Comparison of ENCODE assay signal across 9 cellular contexts in genomic region chr18:47758000-47758399, GRCh38.
DNase-seq lines count a peak whose midpoint lies in the region; ATAC-seq, FAIRE-seq and TF ChIP-seq lines count a peak whose summit lies in the region.
"Had no signal": no experiment of that assay in that cellular context is flagged by ENCODE, and none has a peak within 500 bp of the region (broad histone marks: within the 10 kb centered on the region; RNA-seq: fewer than 3 reads in every experiment).

No MANE protein-coding gene starts in this region.

- H3K9me3 ChIP-seq in A673 (ENCODE audit: low read depth, low read length, poor library complexity, severe bottlenecking) = peaks cover 3% of the 10 kb centered on the region
- H3K9me3 ChIP-seq in DND-41 (ENCODE audit: insufficient read depth, low read length, severe bottlenecking) = peaks cover 6% of the 10 kb centered on the region
- peaks cover 3% of the 10 kb centered on the region; the same call in 1 of the 2 replicates for H3K9me3 ChIP-seq in OCI-LY3 (ENCODE audit: insufficient read depth, low read length)

- H3K27ac ChIP-seq in A673 (ENCODE audit: low read depth, low read length, poor library complexity, severe bottlenecking) (no peak overlapping the region), DND-41 (ENCODE audit: low read length) (no peak overlapping the region), OCI-LY3 (ENCODE audit: low read length) (no peak overlapping the region)

- no peaks in the 10 kb centered on the region for H3K4me1 ChIP-seq in A673 (ENCODE audit: insufficient read depth, low read length, poor library complexity, severe bottlenecking)
- no peaks in the 10 kb centered on the region for H3K4me1 ChIP-seq in DND-41 (ENCODE audit: insufficient read depth, low read length)
- H3K4me1 ChIP-seq in OCI-LY3 (ENCODE audit: low read length) = no peaks in the 10 kb centered on the region

- H3K4me3 ChIP-seq in A673 (ENCODE audit: low read depth, low read length, poor library complexity, severe bottlenecking) = no peak overlapping the region
- H3K4me3 ChIP-seq in DND-41 (ENCODE audit: low read depth in 1 of 2, low read length in 2 of 2) = no peak overlapping the region
- H3K4me3 ChIP-seq in OCI-LY3 (ENCODE audit: low read length) = no peak overlapping the region
- H3K4me3 ChIP-seq in epithelial cell of proximal tubule (ENCODE audit: low read depth, low read length) = no peak overlapping the region

- H4K20me1 ChIP-seq in DND-41 (ENCODE audit: insufficient read depth, low read length) (0 out of 2 replicates have a peak, but pooled peaks cover 5% of the 10 kb centered on the region), OCI-LY3 (ENCODE audit: insufficient read depth, low read length) (no peaks in the 10 kb centered on the region)

- H3K36me3 ChIP-seq in A673 (ENCODE audit: insufficient read depth, low read length, poor library complexity, severe bottlenecking) = no peaks in the 10 kb centered on the region
- no peaks in the 10 kb centered on the region for H3K36me3 ChIP-seq in DND-41 (ENCODE audit: insufficient read depth, low read length)
- no peaks in the 10 kb centered on the region for H3K36me3 ChIP-seq in OCI-LY3 (replicated peaks; ENCODE audit: low read depth, low read length)

- TF ChIP-seq CTCF in A673 (conservative IDR thresholded peaks at IDR 0.05; ENCODE audit: low read depth, low read length) (peak; percentile 55), DND-41 (IDR thresholded peaks at IDR 0.05; ENCODE audit: borderline replicate concordance, extremely low read depth, low read length, poor library complexity, severe bottlenecking) (peak; percentile 54), OCI-LY3 (IDR thresholded peaks at IDR 0.05; ENCODE audit: low read depth, low read length) (peak; percentile 70), epithelial cell of proximal tubule (conservative IDR thresholded peaks at IDR 0.05; ENCODE audit: low read depth, low read length) (peak; percentile 48)

- H3K27me3 ChIP-seq in A673 (replicated peaks; ENCODE audit: insufficient read depth, low read depth, low read length, poor library complexity) (peaks cover 3% of the 10 kb centered on the region), DND-41 (ENCODE audit: insufficient read depth, low read length, poor library complexity) (no peaks in the 10 kb centered on the region), OCI-LY3 (ENCODE audit: low read depth, low read length) (peaks cover 19% of the 10 kb centered on the region)

- H3K4me2 ChIP-seq in DND-41 (ENCODE audit: insufficient read depth, low read length) (no peak overlapping the region), OCI-LY3 (ENCODE audit: low read length) (no peak overlapping the region)

- intact Hi-C loops in A673 (cut with micrococcal nuclease; ENCODE audit: unreplicated experiment) = loop anchor here (10.0 kb wide), 1 partner anchor 473 kb away; no protein-coding TSS in a partner anchor

- H2AFZ ChIP-seq in DND-41 (ENCODE audit: low read depth, low read length) (no peak overlapping the region), OCI-LY3 (ENCODE audit: low read depth, low read length) (no peak overlapping the region)

- ATAC-seq in DND-41 (ENCODE audit: insufficient read depth, low read depth) (no peak), GM18868 (IDR thresholded peaks at IDR 0.05; ENCODE audit: unreplicated experiment) (no peak), HG02973 (IDR thresholded peaks at IDR 0.05; ENCODE audit: unreplicated experiment) (no peak)
- ATAC-seq: naive thymus-derived CD8-positive, alpha-beta T cell had no signal

- CTCF ChIA-PET in A673 (lab: Charles Lee) = no interaction called here

- no peak overlapping the region for H3K9ac ChIP-seq in DND-41 (ENCODE audit: low read depth, low read length)
- no peak overlapping the region for H3K9ac ChIP-seq in OCI-LY3 (ENCODE audit: low read length)

- no TSS peak for BruUV-seq in A673 (replicated peaks; lab: Mats Ljungman, UMichigan)

- TF ChIP-seq POLR2A in GM12891 (IDR thresholded peaks at IDR 0.05; ENCODE audit: low read depth, low read length) = no peak

- no peak for FAIRE-seq in GM12891 (lab: Jason Lieb, UNC)

- POLR2A ChIA-PET in A673 (lab: Charles Lee; ENCODE audit: low non-redundant PET) = no interaction called here

- H3K79me2 ChIP-seq in DND-41 (ENCODE audit: insufficient read depth, low read length) = no peaks in the 10 kb centered on the region
- H3K79me2 ChIP-seq in OCI-LY3 (ENCODE audit: low read length) = no peaks in the 10 kb centered on the region

- DNase-seq in A673 (ENCODE audit: low spot score) (peak; percentile 28), DND-41 (no peak), epithelial cell of proximal tubule (ENCODE audit: low read depth) (no peak), NCI-H748 treated with DMSO at 0.1 percent for 48 hours (lab: John Stamatoyannopoulos, UW) (no peak), GM12891 (ENCODE audit: insufficient read length, low spot score) (no peak)
- DNase-seq: naive thymus-derived CD8-positive, alpha-beta T cell had no signal

TF ChIP-seq in GM12891, 5 proteins besides CTCF, POLR2A, EP300 and RAD21:
- TF ChIP-seq POU2F2 (IDR thresholded peaks at IDR 0.05; ENCODE audit: low read depth, low read length) = no peak
- TF ChIP-seq POLR2AphosphoS5 (IDR thresholded peaks at IDR 0.05; ENCODE audit: low read depth, low read length) = no peak
- no peak for TF ChIP-seq TAF1 (IDR thresholded peaks at IDR 0.05; ENCODE audit: low read depth, low read length)
- no peak for TF ChIP-seq SPI1 (IDR thresholded peaks at IDR 0.05; ENCODE audit: low read depth, low read length)
- no peak for TF ChIP-seq PAX5 (IDR thresholded peaks at IDR 0.05; ENCODE audit: insufficient read depth, low read length, severe bottlenecking)
